In the genomic region with DNA sequence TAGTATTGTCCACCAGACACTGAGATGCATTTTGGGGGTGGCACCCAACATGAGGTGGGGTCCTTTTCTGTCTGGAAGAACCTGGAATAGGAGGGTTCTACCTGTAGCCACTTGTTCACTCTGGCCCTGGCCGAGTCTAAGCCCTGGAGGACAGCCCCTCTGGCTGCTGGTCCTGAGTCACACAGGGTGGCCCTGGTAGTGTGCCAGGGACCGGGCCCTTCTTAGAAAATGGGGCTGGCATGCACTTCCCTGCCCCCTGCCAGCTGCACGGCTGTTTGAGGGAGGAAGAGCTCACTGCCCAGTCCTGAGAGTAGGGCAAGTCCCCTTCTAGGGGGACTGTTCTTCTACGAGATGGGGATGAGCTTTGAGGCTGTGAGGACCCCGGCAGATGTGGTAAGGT, we compare ENCODE assay signal across 1 cellular context.
TF ChIP-seq lines count a peak whose summit lies in the region.

No MANE protein-coding gene starts in this region.

TF ChIP-seq in WTC11, 78 proteins besides CTCF, POLR2A, EP300 and RAD21 (continued from another document):
- TF ChIP-seq RELA (CRISPR knock-in tag; IDR thresholded peaks at IDR 0.05; ENCODE audit: borderline replicate concordance) (no peak), OVOL2 (CRISPR knock-in tag; IDR thresholded peaks at IDR 0.05; ENCODE audit: borderline replicate concordance) (no peak), ZNF396 (CRISPR knock-in tag; IDR thresholded peaks at IDR 0.05; ENCODE audit: borderline replicate concordance) (no peak), CREB1 (CRISPR knock-in tag; IDR thresholded peaks at IDR 0.05) (no peak), TCF7 (CRISPR knock-in tag; IDR thresholded peaks at IDR 0.05; ENCODE audit: low read depth) (no peak), MXD4 (CRISPR knock-in tag; IDR thresholded peaks at IDR 0.05; ENCODE audit: borderline replicate concordance) (no peak), HMGA2 (CRISPR knock-in tag; IDR thresholded peaks at IDR 0.05) (no peak), ATF1 (CRISPR knock-in tag; IDR thresholded peaks at IDR 0.05) (no peak), ZNF219 (CRISPR knock-in tag; IDR thresholded peaks at IDR 0.05; ENCODE audit: borderline replicate concordance) (no peak), CREM (CRISPR knock-in tag; IDR thresholded peaks at IDR 0.05) (no peak), FOXP1 (CRISPR knock-in tag; IDR thresholded peaks at IDR 0.05; ENCODE audit: borderline replicate concordance) (no peak), TP53 (CRISPR knock-in tag; IDR thresholded peaks at IDR 0.05) (no peak)
- TF ChIP-seq, protein P1, sequence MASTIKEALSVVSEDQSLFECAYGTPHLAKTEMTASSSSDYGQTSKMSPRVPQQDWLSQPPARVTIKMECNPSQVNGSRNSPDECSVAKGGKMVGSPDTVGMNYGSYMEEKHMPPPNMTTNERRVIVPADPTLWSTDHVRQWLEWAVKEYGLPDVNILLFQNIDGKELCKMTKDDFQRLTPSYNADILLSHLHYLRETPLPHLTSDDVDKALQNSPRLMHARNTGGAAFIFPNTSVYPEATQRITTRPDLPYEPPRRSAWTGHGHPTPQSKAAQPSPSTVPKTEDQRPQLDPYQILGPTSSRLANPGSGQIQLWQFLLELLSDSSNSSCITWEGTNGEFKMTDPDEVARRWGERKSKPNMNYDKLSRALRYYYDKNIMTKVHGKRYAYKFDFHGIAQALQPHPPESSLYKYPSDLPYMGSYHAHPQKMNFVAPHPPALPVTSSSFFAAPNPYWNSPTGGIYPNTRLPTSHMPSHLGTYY (CRISPR knock-in tag; IDR thresholded peaks at IDR 0.05): no peak
- TF ChIP-seq, protein P2, sequence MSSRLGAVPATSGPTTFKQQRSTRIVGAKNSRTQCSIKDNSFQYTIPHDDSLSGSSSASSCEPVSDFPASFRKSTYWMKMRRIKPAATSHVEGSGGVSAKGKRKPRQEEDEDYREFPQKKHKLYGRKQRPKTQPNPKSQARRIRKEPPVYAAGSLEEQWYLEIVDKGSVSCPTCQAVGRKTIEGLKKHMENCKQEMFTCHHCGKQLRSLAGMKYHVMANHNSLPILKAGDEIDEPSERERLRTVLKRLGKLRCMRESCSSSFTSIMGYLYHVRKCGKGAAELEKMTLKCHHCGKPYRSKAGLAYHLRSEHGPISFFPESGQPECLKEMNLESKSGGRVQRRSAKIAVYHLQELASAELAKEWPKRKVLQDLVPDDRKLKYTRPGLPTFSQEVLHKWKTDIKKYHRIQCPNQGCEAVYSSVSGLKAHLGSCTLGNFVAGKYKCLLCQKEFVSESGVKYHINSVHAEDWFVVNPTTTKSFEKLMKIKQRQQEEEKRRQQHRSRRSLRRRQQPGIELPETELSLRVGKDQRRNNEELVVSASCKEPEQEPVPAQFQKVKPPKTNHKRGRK (CRISPR knock-in tag; IDR thresholded peaks at IDR 0.05; ENCODE audit: borderline replicate concordance): no peak
